Comparison of ENCODE assay signal across 16 cellular contexts in the genomic region with DNA sequence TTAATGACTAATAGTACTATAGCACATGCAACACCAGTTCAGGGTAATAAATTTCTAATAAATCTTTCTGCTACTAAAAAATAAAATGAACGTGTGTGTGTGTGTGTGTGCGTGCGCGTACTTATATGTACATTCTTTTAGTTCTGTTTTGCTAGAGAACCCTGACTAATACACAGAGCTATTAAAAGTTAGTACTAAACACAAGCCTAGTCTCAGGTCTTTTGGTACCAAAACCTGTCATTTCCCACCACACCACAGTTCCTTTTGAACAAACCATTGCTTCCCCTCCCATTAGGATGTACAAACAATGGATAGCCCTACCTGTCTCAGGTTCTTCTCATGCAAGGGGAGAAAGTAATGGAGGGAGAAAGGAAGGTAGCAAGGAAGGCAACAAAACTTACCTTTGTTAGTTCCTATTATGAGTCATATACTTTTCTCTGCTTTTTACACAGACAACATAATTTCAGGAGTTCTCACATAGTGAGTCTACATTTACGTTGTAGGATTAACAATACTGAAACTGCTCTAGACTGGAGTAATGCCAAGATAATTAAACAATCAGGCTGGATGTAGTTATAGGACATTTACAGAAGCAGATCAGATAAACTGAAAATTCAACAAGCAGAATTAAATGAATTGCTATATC.
DNase-seq lines count a peak whose midpoint lies in the region; ATAC-seq and FAIRE-seq lines count a peak whose summit lies in the region.
"Had no signal": no experiment of that assay in that cellular context is flagged by ENCODE, and none has a peak within 500 bp of the region (broad histone marks: within the 10 kb centered on the region; RNA-seq: fewer than 3 reads in every experiment).

No MANE protein-coding gene starts in this region.

- no peaks in the 10 kb centered on the region for H3K9me3 Mint-ChIP-seq in stimulated activated naive B cell treated with anti-CD40 and anti-IgM and Interleukin-4, amounts not matched to agents 10 μg/mL and 1 μg/mL and 100 μg/mL, for 72 hours

- H3K27me3 Mint-ChIP-seq in stimulated activated naive B cell treated with anti-CD40 and anti-IgM and Interleukin-4, amounts not matched to agents 10 μg/mL and 1 μg/mL and 100 μg/mL, for 72 hours: no peaks in the 10 kb centered on the region
- H3K27me3 Mint-ChIP-seq: B cell; CD4-positive, alpha-beta memory T cell had no signal

- intact Hi-C loops in Right ventricle myocardium superior (cut with DNase I): no loop called here

- no peaks in the 10 kb centered on the region for H3K4me1 Mint-ChIP-seq in stimulated activated naive B cell treated with anti-CD40 and anti-IgM and Interleukin-4, amounts not matched to agents 10 μg/mL and 1 μg/mL and 100 μg/mL, for 72 hours
- H3K4me1 Mint-ChIP-seq: B cell; CD4-positive, alpha-beta memory T cell had no signal

- H3K36me3 Mint-ChIP-seq in stimulated activated naive B cell treated with anti-CD40 and anti-IgM and Interleukin-4, amounts not matched to agents 10 μg/mL and 1 μg/mL and 100 μg/mL, for 72 hours: no peaks in the 10 kb centered on the region
- H3K36me3 Mint-ChIP-seq: CD4-positive, alpha-beta memory T cell had no signal

- peak; percentile 21 for FAIRE-seq in GM18507 (lab: Jason Lieb, UNC)
- FAIRE-seq: G401.6, HepG2 had no signal

- DNase-seq in GM18507 (ENCODE audit: extremely low spot score, insufficient read length, low read depth) (no peak), NCI-H69 (lab: John Stamatoyannopoulos, UW) (peak; percentile 60), Right ventricle myocardium superior (no peak)
- DNase-seq in stimulated activated naive B cell treated with anti-CD40 and anti-IgM and Interleukin-4, amounts not matched to agents 10 μg/mL and 1 μg/mL and 100 μg/mL, for 72 hours: no peak
- DNase-seq: C1 segment of cervical spinal cord; CD4-positive, alpha-beta memory T cell; DMS79 treated with DMSO at 0.1 percent for 48 hours; EL; GM23248; H7 had no signal

- no peak overlapping the region for H3K4me3 Mint-ChIP-seq in stimulated activated naive B cell treated with anti-CD40 and anti-IgM and Interleukin-4, amounts not matched to agents 10 μg/mL and 1 μg/mL and 100 μg/mL, for 72 hours
- H3K4me3 Mint-ChIP-seq: B cell; CD4-positive, alpha-beta memory T cell had no signal

- no peak overlapping the region for H3K27ac Mint-ChIP-seq in stimulated activated naive B cell treated with anti-CD40 and anti-IgM and Interleukin-4, amounts not matched to agents 10 μg/mL and 1 μg/mL and 100 μg/mL, for 72 hours
- H3K27ac Mint-ChIP-seq: B cell; CD4-positive, alpha-beta memory T cell had no signal

- ATAC-seq in GM18870 (IDR thresholded peaks at IDR 0.05; ENCODE audit: unreplicated experiment): peak; percentile 43
- ATAC-seq in HG02884 (IDR thresholded peaks at IDR 0.05; ENCODE audit: unreplicated experiment): peak; percentile 61
- ATAC-seq in stimulated activated naive B cell treated with anti-CD40 and anti-IgM and Interleukin-4, amounts not matched to agents 10 μg/mL and 1 μg/mL and 100 μg/mL, for 72 hours (replicated peaks): no peak
- ATAC-seq in GM19351 (IDR thresholded peaks at IDR 0.05; ENCODE audit: unreplicated experiment): no peak
- no peak for ATAC-seq in Right ventricle myocardium superior (ENCODE audit: poor library complexity)
- ATAC-seq: HepG2 had no signal

Comparison
In these comparisons a context has a peak if more than half of its experiments do, and no peak if none do; other contexts are left out.
1. ATAC-seq: peak in GM18870 (single experiment) and HG02884 (single experiment); none in stimulated activated naive B cell treated with anti-CD40 and anti-IgM and Interleukin-4, amounts not matched to agents 10 μg/mL and 1 μg/mL and 100 μg/mL, for 72 hours (0 of 2), GM19351 (single experiment) and Right ventricle myocardium superior (single experiment).